In genomic region chr6:41531591-41532582, GRCh38 we compare ENCODE assay signal across 8 cellular contexts. TPM values are rescaled to one million over a fixed set of nuclear protein-coding genes. Genes with fewer than 3 reads are reported as not detected.
DNase-seq lines count a peak whose midpoint lies in the region; ATAC-seq and TF ChIP-seq lines count a peak whose summit lies in the region.

No MANE protein-coding gene starts in this region.

- no peak overlapping the region for H3K4me3 ChIP-seq in BJ (ENCODE audit: low read depth, low read length)

- CTCF ChIA-PET in BJ (lab: Yijun Ruan, JAX) = interaction anchor here (1.0 kb wide), 1 partner anchor 104 kb away, joined by 3 read pairs; no protein-coding TSS in a partner anchor

- ATAC-seq in GM19023 (IDR thresholded peaks at IDR 0.05; ENCODE audit: unreplicated experiment) (peak; percentile 91), HG03064 (IDR thresholded peaks at IDR 0.05; ENCODE audit: low read depth, unreplicated experiment) (peak; percentile 82)

- H3K27ac Mint-ChIP-seq in activated naive CD8-positive, alpha-beta T cell treated with anti-CD3 and anti-CD28 coated beads for 36 hours = peak overlapping the region; percentile 95
- peak overlapping the region; percentile 65 for H3K27ac Mint-ChIP-seq in neural crest cell (ENCODE audit: unreplicated experiment)

- peaks cover 2% of the 10 kb centered on the region for H3K36me3 Mint-ChIP-seq in activated naive CD8-positive, alpha-beta T cell treated with anti-CD3 and anti-CD28 coated beads for 36 hours
- no peaks in the 10 kb centered on the region for H3K36me3 Mint-ChIP-seq in neural crest cell (ENCODE audit: low read depth)

- H3K4me1 Mint-ChIP-seq in activated naive CD8-positive, alpha-beta T cell treated with anti-CD3 and anti-CD28 coated beads for 36 hours = peaks cover 26% of the 10 kb centered on the region
- H3K4me1 Mint-ChIP-seq in neural crest cell = peaks cover 40% of the 10 kb centered on the region

- peak overlapping the region; percentile 71 for H3K4me3 Mint-ChIP-seq in activated naive CD8-positive, alpha-beta T cell treated with anti-CD3 and anti-CD28 coated beads for 36 hours
- H3K4me3 Mint-ChIP-seq in neural crest cell = peak overlapping the region; percentile 0

- POLR2A ChIA-PET in BJ (lab: Charles Lee) = no interaction called here

- no peaks in the 10 kb centered on the region for H3K9me3 Mint-ChIP-seq in activated naive CD8-positive, alpha-beta T cell treated with anti-CD3 and anti-CD28 coated beads for 36 hours
- no peaks in the 10 kb centered on the region for H3K9me3 Mint-ChIP-seq in neural crest cell

- peaks cover 26% of the 10 kb centered on the region for H3K27me3 Mint-ChIP-seq in activated naive CD8-positive, alpha-beta T cell treated with anti-CD3 and anti-CD28 coated beads for 36 hours
- H3K27me3 Mint-ChIP-seq in neural crest cell (ENCODE audit: low read depth) = peaks cover 30% of the 10 kb centered on the region

- H3K27me3 ChIP-seq in BJ (ENCODE audit: control insufficient read depth, insufficient read depth, low read length) = peaks cover 22% of the 10 kb centered on the region

- DNase-seq in BJ (ENCODE audit: low read depth) (peak; percentile 62), RPMI7951 (ENCODE audit: low read depth) (peak; percentile 74), neural crest cell (ENCODE audit: low read depth, low spot score) (no peak), globus pallidus (ENCODE audit: low spot score) (no peak), NCI-H1105 (lab: John Stamatoyannopoulos, UW) (no peak)
- peak; percentile 80 for DNase-seq in activated naive CD8-positive, alpha-beta T cell treated with anti-CD3 and anti-CD28 coated beads for 36 hours

- H3K36me3 ChIP-seq in BJ (ENCODE audit: control insufficient read depth, insufficient read depth, low read length) = no peaks in the 10 kb centered on the region

- TF ChIP-seq CTCF in BJ (IDR thresholded peaks at IDR 0.05; ENCODE audit: insufficient read depth, low read depth, low read length) (no peak), neural crest cell (conservative IDR thresholded peaks at IDR 0.05) (no peak)

RNA-seq across cellular contexts. Expression of gene FOXP4, which starts 14.3 kb away (rescaled TPM):
- 1.9 and 4.0 TPM in 2 replicates for polyA plus RNA-seq in BJ (2011; rRNA removed)
- polyA minus RNA-seq in BJ (2011; rRNA and poly(A)+ RNA removed) = 3.3 and 6.2 TPM in 2 replicates
- total RNA-seq in RPMI7951 (2014; rRNA removed; shearing (Covaris generic)) = 3.1 and 4.7 TPM in 2 replicates
- 10 to 100 TPM; 11.1 to 11.3 TPM for total RNA-seq in activated naive CD8-positive, alpha-beta T cell treated with anti-CD3 and anti-CD28 coated beads for 36 hours
- 57.9 and 62.4 TPM in 2 replicates for total RNA-seq in neural crest cell

Comparison
In these comparisons a context has a peak if more than half of its experiments do, and no peak if none do; other contexts are left out.
1. DNase-seq: peak in BJ (single experiment), RPMI7951 (single experiment) and activated naive CD8-positive, alpha-beta T cell treated with anti-CD3 and anti-CD28 coated beads for 36 hours (single experiment); none in neural crest cell (single experiment), globus pallidus (single experiment) and NCI-H1105 (single experiment).